In genomic region chr2:146323564-146323963, GRCh38 we compare ENCODE assay signal across 18 cellular contexts.
DNase-seq lines count a peak whose midpoint lies in the region; ATAC-seq and TF ChIP-seq lines count a peak whose summit lies in the region.
"Had no signal": no experiment of that assay in that cellular context is flagged by ENCODE, and none has a peak within 500 bp of the region (broad histone marks: within the 10 kb centered on the region; RNA-seq: fewer than 3 reads in every experiment).

No MANE protein-coding gene starts in this region.

- 12 to 24% methylated on average over 2 of the region's 2 CpGs for whole genome bisulfite sequencing in GM23248 (ENCODE audit: low coverage in 1 of 2, low lambda C conversion rate in 2 of 2, missing lambda C conversion rate in 2 of 2), 2 experiments

- no peaks in the 10 kb centered on the region for H3K36me3 ChIP-seq in GM23248 (ENCODE audit: low read depth)
- H3K36me3 ChIP-seq in adipocyte (ENCODE audit: control insufficient read depth, insufficient read depth, low read length, severe bottlenecking): no peaks in the 10 kb centered on the region
- H3K36me3 ChIP-seq: SJCRH30 had no signal

- H3K27me3 ChIP-seq in GM23248 (replicated peaks; ENCODE audit: insufficient read depth) (no peaks in the 10 kb centered on the region), adipocyte (replicated peaks; ENCODE audit: control insufficient read depth, insufficient read depth, low read length) (no peaks in the 10 kb centered on the region)
- H3K27me3 ChIP-seq: SJCRH30 had no signal

- ATAC-seq in HG02678 (IDR thresholded peaks at IDR 0.05; ENCODE audit: unreplicated experiment) (no peak), HG02973 (IDR thresholded peaks at IDR 0.05; ENCODE audit: unreplicated experiment) (no peak)

- TF ChIP-seq CTCF in epithelial cell of esophagus (IDR thresholded peaks at IDR 0.05; ENCODE audit: insufficient read depth, low read depth, low read length, missing control alignments): no peak

- H3K9me3 ChIP-seq in GM23248 (ENCODE audit: low read depth) (no peaks in the 10 kb centered on the region), adipocyte (ENCODE audit: control insufficient read depth, low read length) (no peaks in the 10 kb centered on the region)
- H3K9me3 ChIP-seq: SJCRH30 had no signal

- H3K27ac ChIP-seq in GM23248: no peak overlapping the region
- H3K27ac ChIP-seq: SJCRH30 had no signal

- in situ Hi-C loops in GM23248 (cut with MboI): loop anchor here (25.0 kb wide), 1 partner anchor 339 kb away; no protein-coding TSS in a partner anchor

- H3K9me2 ChIP-seq in GM23248 (ENCODE audit: insufficient read depth): no peaks in the 10 kb centered on the region

- no peak overlapping the region for H3K4me3 ChIP-seq in GM23248
- H3K4me3 ChIP-seq in adipocyte (ENCODE audit: low read length): no peak overlapping the region
- no peak overlapping the region for H3K4me3 ChIP-seq in epithelial cell of esophagus (ENCODE audit: low read length)
- H3K4me3 ChIP-seq: SJCRH30 had no signal

- no peaks in the 10 kb centered on the region for H4K20me1 ChIP-seq in GM23248 (ENCODE audit: insufficient read depth)

- H2AFZ ChIP-seq in GM23248: no peak overlapping the region

- no peak overlapping the region for H3K9ac ChIP-seq in GM23248
- no peak overlapping the region for H3K9ac ChIP-seq in adipocyte (ENCODE audit: low read length)

- H3F3A ChIP-seq in GM23248 (ENCODE audit: insufficient read depth): peaks cover 12% of the 10 kb centered on the region

- no peak overlapping the region for H3K4me2 ChIP-seq in GM23248 (ENCODE audit: unreplicated experiment)

- DNase-seq in GM23248 (peak; percentile 6), adipocyte (ENCODE audit: low read depth) (peak; percentile 64), epithelial cell of esophagus (ENCODE audit: low read depth) (peak; percentile 0), stromal cell of bone marrow (ENCODE audit: low read depth) (peak; percentile 10)
- DNase-seq in stimulated activated CD4-positive, alpha-beta T cell treated with anti-CD3 and anti-CD28 coated beads, Interleukin-4, amount 100 ng/mL, for 1 hour: no peak
- DNase-seq: DMS53, EL, HCEC 1CT, MV-4-11, NCI-H1105 treated with DMSO at 0.1 percent for 48 hours, NCI-H1694, NCI-H2081, NCI-H2171, NCI-H524 treated with DMSO at 0.1 percent for 48 hours, NCI-H82, SJCRH30 had no signal

- H3K4me1 ChIP-seq in GM23248 (ENCODE audit: insufficient read depth) (peaks cover 26% of the 10 kb centered on the region), adipocyte (ENCODE audit: control insufficient read depth, insufficient read depth, low read length) (no peaks in the 10 kb centered on the region)

- H3K79me2 ChIP-seq in GM23248 (ENCODE audit: insufficient read depth): no peaks in the 10 kb centered on the region
